Comparison of ENCODE assay signal across 9 cellular contexts in the genomic region with DNA sequence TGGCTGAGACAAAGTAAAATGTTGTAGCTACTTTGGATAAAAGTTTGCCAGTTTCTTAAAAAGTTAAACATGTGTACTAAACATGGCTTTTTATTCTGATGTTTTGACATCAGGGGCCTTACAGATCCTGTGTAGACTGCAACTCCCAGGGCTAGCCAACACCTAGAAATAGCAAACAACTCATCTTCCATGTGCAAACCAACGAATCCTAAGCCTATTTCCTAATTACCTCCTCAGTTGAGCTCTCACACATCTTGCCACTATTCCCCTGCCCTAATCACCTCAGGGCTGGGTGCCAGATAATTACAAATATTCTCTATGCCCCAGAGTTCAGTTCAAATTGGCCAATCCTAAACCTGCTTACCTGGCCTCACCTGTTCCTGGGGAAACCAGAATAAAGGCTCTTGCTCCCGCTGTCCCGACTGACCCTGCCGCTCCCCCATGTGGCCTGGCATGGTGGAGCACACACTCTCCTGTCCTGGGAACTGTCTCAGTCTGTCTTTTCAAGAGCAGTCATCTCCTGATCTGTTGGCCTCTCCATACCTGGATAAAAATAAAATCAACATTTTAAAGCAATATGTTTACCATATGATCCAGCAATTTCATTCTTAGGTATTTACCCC. TPM values are rescaled to one million over a fixed set of nuclear protein-coding genes. Genes with fewer than 3 reads are reported as not detected.
DNase-seq lines count a peak whose midpoint lies in the region; ATAC-seq and TF ChIP-seq lines count a peak whose summit lies in the region.
"Had no signal": no experiment of that assay in that cellular context is flagged by ENCODE, and none has a peak within 500 bp of the region (broad histone marks: within the 10 kb centered on the region; RNA-seq: fewer than 3 reads in every experiment).

No MANE protein-coding gene starts in this region.

- no peaks in the 10 kb centered on the region for H3K4me1 ChIP-seq in testis

- no peak overlapping the region for H3K27ac Mint-ChIP-seq in activated T-cell treated with anti-CD3 and anti-CD28 coated beads, Interleukin-2, amount 50 U/mL, for 72 hours
- H3K27ac Mint-ChIP-seq: stimulated activated naive CD8-positive, alpha-beta T cell treated with anti-CD3 and anti-CD28 coated beads, Interleukin-15, Interleukin-2, amounts not matched to agents 100 ng/mL and 50 ng/mL, for 24 hours had no signal

- H3K27ac ChIP-seq in testis, result no peak overlapping the region

- H3K27me3 Mint-ChIP-seq in activated T-cell treated with anti-CD3 and anti-CD28 coated beads, Interleukin-2, amount 50 U/mL, for 72 hours (ENCODE audit: low read depth), result no peaks in the 10 kb centered on the region
- H3K27me3 Mint-ChIP-seq: stimulated activated naive CD8-positive, alpha-beta T cell treated with anti-CD3 and anti-CD28 coated beads, Interleukin-15, Interleukin-2, amounts not matched to agents 100 ng/mL and 50 ng/mL, for 24 hours had no signal

- ATAC-seq in activated T-cell treated with anti-CD3 and anti-CD28 coated beads, Interleukin-2, amount 50 U/mL, for 72 hours (replicated peaks in 1 of 2), result peak; percentile 65 to 73
- ATAC-seq in GM21737 (IDR thresholded peaks at IDR 0.05; ENCODE audit: unreplicated experiment), result no peak
- ATAC-seq in HG03159 (IDR thresholded peaks at IDR 0.05; ENCODE audit: unreplicated experiment), result no peak

- H3K36me3 Mint-ChIP-seq in activated T-cell treated with anti-CD3 and anti-CD28 coated beads, Interleukin-2, amount 50 U/mL, for 72 hours (ENCODE audit: insufficient read depth in 2 of 2), result no peaks in the 10 kb centered on the region

- no peaks in the 10 kb centered on the region for H3K27me3 ChIP-seq in testis

- no peaks in the 10 kb centered on the region for H3K9me3 Mint-ChIP-seq in activated T-cell treated with anti-CD3 and anti-CD28 coated beads, Interleukin-2, amount 50 U/mL, for 72 hours
- H3K9me3 Mint-ChIP-seq: stimulated activated naive CD8-positive, alpha-beta T cell treated with anti-CD3 and anti-CD28 coated beads, Interleukin-15, Interleukin-2, amounts not matched to agents 100 ng/mL and 50 ng/mL, for 24 hours had no signal

- no peaks in the 10 kb centered on the region for H3K9me3 ChIP-seq in testis

- no peaks in the 10 kb centered on the region for H3K36me3 ChIP-seq in testis (ENCODE audit: low read depth, missing control alignments)

- peak; percentile 50 for DNase-seq in G401 (ENCODE audit: low spot score)
- peak; percentile 27 to 39 for DNase-seq in activated T-cell treated with anti-CD3 and anti-CD28 coated beads, Interleukin-2, amount 50 U/mL, for 72 hours
- DNase-seq in iPS DF 4.7 (ENCODE audit: extremely low read depth, low spot score), result peak; percentile 56
- DNase-seq in testis, result peak; percentile 69
- DNase-seq in stimulated activated naive CD4-positive, alpha-beta T cell treated with Interleukin-2 at 50 U/mL for 16 hours (lab: John Stamatoyannopoulos, UW), result no peak

- in situ Hi-C loops in G401 (cut with HindIII; ENCODE audit: low sequenced_read_pairs), result no loop called here

- H3K4me3 ChIP-seq in testis, result no peak overlapping the region

- H3K4me1 Mint-ChIP-seq in activated T-cell treated with anti-CD3 and anti-CD28 coated beads, Interleukin-2, amount 50 U/mL, for 72 hours (ENCODE audit: low read depth), result no peaks in the 10 kb centered on the region

- peak; percentile 90 for TF ChIP-seq RAD21 in Ishikawa (IDR thresholded peaks at IDR 0.05; ENCODE audit: low read depth)

- TF ChIP-seq CTCF in testis (IDR thresholded peaks at IDR 0.05), result peak in 2 of 3 experiments; percentile 45 to 46

- 42 to 52% methylated on average over 4 of the region's 4 CpGs for WGBS in testis, 2 donors

- intact Hi-C loops in testis (cut with DNase I; ENCODE audit: low total_unique reads), result no loop called here

- no peak for TF ChIP-seq POLR2A in testis (IDR thresholded peaks at IDR 0.05)

- no peak overlapping the region for H3K4me3 Mint-ChIP-seq in activated T-cell treated with anti-CD3 and anti-CD28 coated beads, Interleukin-2, amount 50 U/mL, for 72 hours
- H3K4me3 Mint-ChIP-seq: stimulated activated naive CD8-positive, alpha-beta T cell treated with anti-CD3 and anti-CD28 coated beads, Interleukin-15, Interleukin-2, amounts not matched to agents 100 ng/mL and 50 ng/mL, for 24 hours had no signal

- no peak for TF ChIP-seq EP300 in Ishikawa (IDR thresholded peaks at IDR 0.05; ENCODE audit: borderline replicate concordance)

TF ChIP-seq in Ishikawa, 13 proteins besides CTCF, POLR2A, EP300 and RAD21:
- peak; percentile 79 for TF ChIP-seq CREB1 (IDR thresholded peaks at IDR 0.05; ENCODE audit: low read depth)
- TF ChIP-seq, protein P1, sequence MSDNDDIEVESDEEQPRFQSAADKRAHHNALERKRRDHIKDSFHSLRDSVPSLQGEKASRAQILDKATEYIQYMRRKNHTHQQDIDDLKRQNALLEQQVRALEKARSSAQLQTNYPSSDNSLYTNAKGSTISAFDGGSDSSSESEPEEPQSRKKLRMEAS (IDR thresholded peaks at IDR 0.05), result no peak

RNA-seq across cellular contexts. Expression of a gene that starts 37.1 kb away (rescaled TPM):
- 247 and 301 TPM in 2 replicates for total RNA-seq in G401 (2014; rRNA removed; shearing (Covaris generic))
- total RNA-seq in activated T-cell treated with anti-CD3 and anti-CD28 coated beads, Interleukin-2, amount 50 U/mL, for 72 hours, result 10 to 100 TPM; 12.9 to 13.4 TPM
- total RNA-seq in testis, result 10 to 100 TPM; 58.6 to 69.2 TPM
- polyA plus RNA-seq in testis (ENCODE audit: insufficient read depth, low read depth, low replicate concordance), result 25.1 TPM

Comparison
In these comparisons a context has a peak if more than half of its experiments do, and no peak if none do; other contexts are left out.
1. ATAC-seq: peak in activated T-cell treated with anti-CD3 and anti-CD28 coated beads, Interleukin-2, amount 50 U/mL, for 72 hours (2 of 2); none in GM21737 (single experiment) and HG03159 (single experiment).
2. RNA of a gene that starts 37.1 kb away (total RNA-seq): 247 to 301 TPM in G401 and 58.6 to 69.2 TPM in testis; 12.9 to 13.4 TPM in activated T-cell treated with anti-CD3 and anti-CD28 coated beads, Interleukin-2, amount 50 U/mL, for 72 hours; every median in the first group is over 4 times any median in the second.